ENCODE assay signal across 12 cellular contexts in the genomic region with DNA sequence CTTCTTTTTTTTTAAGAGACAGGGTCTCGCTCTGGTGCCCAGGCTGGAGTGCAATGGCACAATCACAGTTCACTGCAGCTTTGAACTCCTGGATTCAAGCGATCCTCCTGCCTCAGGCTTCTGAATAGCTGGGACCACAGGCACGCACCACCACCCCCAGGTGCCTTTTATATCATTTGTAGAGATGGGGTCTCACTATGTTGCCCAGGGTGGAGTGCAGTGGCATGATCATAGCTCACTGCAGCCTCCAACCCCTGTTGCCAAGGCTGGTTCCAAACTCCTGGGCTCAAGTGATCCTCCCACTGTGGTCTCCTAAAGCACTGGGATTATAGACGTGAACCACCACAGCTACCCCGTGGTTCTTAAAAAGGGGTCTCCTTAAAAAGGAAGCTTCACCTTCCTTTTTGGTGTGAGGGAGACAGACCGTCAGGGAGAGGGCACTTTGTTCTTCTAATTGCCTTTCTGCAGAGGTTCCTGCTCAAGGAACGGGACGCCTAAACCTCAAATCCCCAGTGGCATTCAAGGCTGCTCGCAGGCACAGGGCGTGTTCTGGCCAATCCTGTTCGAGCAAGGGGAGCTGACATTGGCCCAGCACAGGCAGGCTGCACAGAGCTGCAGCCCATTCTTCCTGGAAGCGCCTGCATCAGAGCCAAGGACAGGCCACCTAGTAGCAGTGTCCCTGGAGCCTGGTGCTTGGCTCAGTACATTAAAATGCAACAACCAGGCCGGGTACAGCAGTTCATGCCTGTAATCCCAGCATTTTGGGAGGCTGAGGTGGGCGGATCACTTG.
DNase-seq lines count a peak whose midpoint lies in the region; ATAC-seq and TF ChIP-seq lines count a peak whose summit lies in the region.
"Had no signal": no experiment of that assay in that cellular context is flagged by ENCODE, and none has a peak within 500 bp of the region (broad histone marks: within the 10 kb centered on the region; RNA-seq: fewer than 3 reads in every experiment).

No MANE protein-coding gene starts in this region.

- H3K4me3 ChIP-seq in Karpas-422 (ENCODE audit: low read length) = no peak overlapping the region
- H3K4me3 ChIP-seq in choroid plexus epithelial cell (ENCODE audit: low read depth, low read length) = no peak overlapping the region
- H3K4me3 ChIP-seq in thyroid gland (replicated peaks in 1 of 3) = no peak overlapping the region
- H3K4me3 ChIP-seq in Caco-2 (ENCODE audit: low read depth, low read length) = no peak overlapping the region

- H3K4me2 ChIP-seq in Karpas-422 (ENCODE audit: low read depth, low read length, poor library complexity, severe bottlenecking) = no peak overlapping the region

- no peak for ATAC-seq in GM18867 (IDR thresholded peaks at IDR 0.05; ENCODE audit: unreplicated experiment)

- H3K36me3 ChIP-seq in Karpas-422 (ENCODE audit: insufficient read depth, low read length) (no peaks in the 10 kb centered on the region), thyroid gland (no peaks in the 10 kb centered on the region), Caco-2 (ENCODE audit: control insufficient read depth, insufficient read depth, low read length) (no peaks in the 10 kb centered on the region)

- intact Hi-C loops in thyroid gland (cut with DNase I) = no loop called here
- intact Hi-C loops in Caco-2 (cut with micrococcal nuclease; ENCODE audit: unreplicated experiment) = no loop called here

- no peak for TF ChIP-seq POLR2A in thyroid gland (IDR thresholded peaks at IDR 0.05)

- no peak overlapping the region for H3K27ac ChIP-seq in Karpas-422 (ENCODE audit: low read length)
- peak overlapping the region; percentile 30 for H3K27ac ChIP-seq in layer of hippocampus (ENCODE audit: low read depth, low read length)
- peak overlapping the region; percentile 94 to 99 (median 96) for H3K27ac ChIP-seq in thyroid gland

- no peaks in the 10 kb centered on the region for H3K9me3 Mint-ChIP-seq in Caco-2 (ENCODE audit: unreplicated experiment)

- H3K4me1 Mint-ChIP-seq in Caco-2 (ENCODE audit: low read depth, unreplicated experiment) = peaks cover 5% of the 10 kb centered on the region

- H4K20me1 ChIP-seq in Karpas-422 (ENCODE audit: insufficient read depth, low read depth, low read length) = no peaks in the 10 kb centered on the region

- H3K27me3 Mint-ChIP-seq in Caco-2 (ENCODE audit: insufficient read depth, unreplicated experiment) = no peaks in the 10 kb centered on the region

- WGBS in thyroid gland, 2 donors = 50 to 70% methylated on average over 11 to 13 of the region's 14 CpGs

- H3K9me3 ChIP-seq in Karpas-422 (ENCODE audit: low read length) = no peaks in the 10 kb centered on the region
- H3K9me3 ChIP-seq in thyroid gland = no peaks in the 10 kb centered on the region
- no peaks in the 10 kb centered on the region for H3K9me3 ChIP-seq in Caco-2

- no TSS peak for BruUV-seq in Caco-2 (replicated peaks; lab: Mats Ljungman, UMichigan)

- POLR2A ChIA-PET in Caco-2 (lab: Charles Lee) = no interaction called here

- no peaks in the 10 kb centered on the region for H3K79me2 ChIP-seq in Karpas-422 (ENCODE audit: low read length)

- no peak overlapping the region for H2AFZ ChIP-seq in Karpas-422 (ENCODE audit: low read length)

- TF ChIP-seq CTCF in choroid plexus epithelial cell (conservative IDR thresholded peaks at IDR 0.05; ENCODE audit: low read depth, low read length) (no peak), thyroid gland (IDR thresholded peaks at IDR 0.05) (no peak), Caco-2 (IDR thresholded peaks at IDR 0.05; ENCODE audit: insufficient read depth in 1 of 2, low read depth in 1 of 2, low read length in 1 of 2, severe bottlenecking in 1 of 2, unreplicated experiment in 1 of 2) (no peak)

- no peaks in the 10 kb centered on the region for H3K36me3 Mint-ChIP-seq in Caco-2 (ENCODE audit: insufficient read depth, unreplicated experiment)

- CTCF ChIA-PET in Caco-2 (lab: Charles Lee) = no interaction called here

- H3K4me1 ChIP-seq in Karpas-422 (ENCODE audit: low read length) (no peaks in the 10 kb centered on the region), thyroid gland (peaks cover 56 to 61% of the 10 kb centered on the region in 2 donors), Caco-2 (no peaks in the 10 kb centered on the region)

- H3K4me3 Mint-ChIP-seq in Caco-2 (ENCODE audit: unreplicated experiment) = no peak overlapping the region

- no peak overlapping the region for H3K9ac ChIP-seq in Karpas-422 (ENCODE audit: low read length)

- no peaks in the 10 kb centered on the region for H3K9me2 ChIP-seq in Karpas-422 (replicated peaks; ENCODE audit: insufficient read depth, low read length)

- H3K27me3 ChIP-seq in Karpas-422 (ENCODE audit: low read length) = no peaks in the 10 kb centered on the region
- H3K27me3 ChIP-seq in layer of hippocampus (ENCODE audit: control insufficient read depth, insufficient read depth, low read length) = no peaks in the 10 kb centered on the region
- H3K27me3 ChIP-seq in thyroid gland = no peaks in the 10 kb centered on the region
- H3K27me3 ChIP-seq in Caco-2 (replicated peaks; ENCODE audit: control insufficient read depth, insufficient read depth, low read length) = no peaks in the 10 kb centered on the region

- peak; percentile 71 for DNase-seq in Karpas-422
- DNase-seq in choroid plexus epithelial cell (ENCODE audit: low read depth) = peak; percentile 9
- DNase-seq in thyroid gland = peak; percentile 46 to 51
- DNase-seq in Caco-2 = no peak
- no peak for DNase-seq in NCI-H2196 (lab: John Stamatoyannopoulos, UW; ENCODE audit: unreplicated experiment)
- DNase-seq: activated T-cell treated with anti-CD3 and anti-CD28 coated beads, Interleukin-2, amount 50 U/mL, for 48 hours; DMS79 treated with DMSO at 0.1 percent for 48 hours; dorsolateral prefrontal cortex; stimulated activated naive CD4-positive, alpha-beta T cell treated with Interleukin-2 at 50 U/mL for 16 hours; T-helper 2 cell had no signal

- H3K27ac Mint-ChIP-seq in Caco-2 (ENCODE audit: unreplicated experiment) = no peak overlapping the region

Comparison
In these comparisons a context has a peak if more than half of its experiments do, and no peak if none do; other contexts are left out.
1. DNase-seq: peak in Karpas-422 (single experiment), choroid plexus epithelial cell (single experiment) and thyroid gland (2 of 2); none in Caco-2 (0 of 2) and NCI-H2196 (single experiment).